In genomic region chr2:192155521-192156118, GRCh38 we compare ENCODE assay signal across 1 cellular context.
TF ChIP-seq lines count a peak whose summit lies in the region.

No MANE protein-coding gene starts in this region.

TF ChIP-seq in IMR-90, 13 proteins besides CTCF, POLR2A, EP300 and RAD21 (continued from another document):
- TF ChIP-seq BHLHE40 (IDR thresholded peaks at IDR 0.05; ENCODE audit: low read depth, low read length) (no peak), ELK1 (IDR thresholded peaks at IDR 0.05; ENCODE audit: borderline replicate concordance, low read depth, low read length) (no peak), CEBPB (IDR thresholded peaks at IDR 0.05; ENCODE audit: low read depth, low read length) (no peak), RCOR1 (IDR thresholded peaks at IDR 0.05; ENCODE audit: insufficient replicate concordance, low read length) (no peak), NFE2L2 (IDR thresholded peaks at IDR 0.05; ENCODE audit: low read depth, low read length) (no peak), RFX5 (IDR thresholded peaks at IDR 0.05; ENCODE audit: low read depth, low read length) (no peak)
TF ChIP-seq in IMR-90: peak in this region for 0.
